8 cellular contexts compared by ENCODE assay signal in genomic region chr5:76790632-76791290, GRCh38. TPM values are rescaled to one million over a fixed set of nuclear protein-coding genes. Genes with fewer than 3 reads are reported as not detected.
DNase-seq lines count a peak whose midpoint lies in the region; ATAC-seq, FAIRE-seq and TF ChIP-seq lines count a peak whose summit lies in the region.

No MANE protein-coding gene starts in this region.

- peak; percentile 92 for ATAC-seq in esophagus mucosa
- no peak for ATAC-seq in GM19351 (IDR thresholded peaks at IDR 0.05; ENCODE audit: unreplicated experiment)
- no peak for ATAC-seq in HG02610 (IDR thresholded peaks at IDR 0.05; ENCODE audit: unreplicated experiment)
- ATAC-seq in GM21576 (IDR thresholded peaks at IDR 0.05; ENCODE audit: unreplicated experiment) = no peak

- FAIRE-seq in H54 (lab: Jason Lieb, UNC) = peak; percentile 69

- peak; percentile 43 for DNase-seq in H54 (ENCODE audit: insufficient read length, low spot score)
- peak; percentile 6 for DNase-seq in T follicular helper cell (ENCODE audit: low read depth)
- DNase-seq in putamen (ENCODE audit: low spot score) = peak; percentile 17
- DNase-seq in HuH-7.5 (ENCODE audit: low spot score) = no peak

- TF ChIP-seq POLR2A in H54 (IDR thresholded peaks at IDR 0.05; ENCODE audit: low read depth, low read length) = no peak

RNA-seq across cellular contexts. Expression of gene F2RL1, which starts 28.1 kb away (rescaled TPM):
- 12.0 TPM for total RNA-seq in esophagus mucosa

RNA-seq across cellular contexts. Expression of gene S100Z, which starts 59.1 kb away (rescaled TPM):
- total RNA-seq in esophagus mucosa = 0.40 TPM
